ENCODE assay signal across 9 cellular contexts in the genomic region with DNA sequence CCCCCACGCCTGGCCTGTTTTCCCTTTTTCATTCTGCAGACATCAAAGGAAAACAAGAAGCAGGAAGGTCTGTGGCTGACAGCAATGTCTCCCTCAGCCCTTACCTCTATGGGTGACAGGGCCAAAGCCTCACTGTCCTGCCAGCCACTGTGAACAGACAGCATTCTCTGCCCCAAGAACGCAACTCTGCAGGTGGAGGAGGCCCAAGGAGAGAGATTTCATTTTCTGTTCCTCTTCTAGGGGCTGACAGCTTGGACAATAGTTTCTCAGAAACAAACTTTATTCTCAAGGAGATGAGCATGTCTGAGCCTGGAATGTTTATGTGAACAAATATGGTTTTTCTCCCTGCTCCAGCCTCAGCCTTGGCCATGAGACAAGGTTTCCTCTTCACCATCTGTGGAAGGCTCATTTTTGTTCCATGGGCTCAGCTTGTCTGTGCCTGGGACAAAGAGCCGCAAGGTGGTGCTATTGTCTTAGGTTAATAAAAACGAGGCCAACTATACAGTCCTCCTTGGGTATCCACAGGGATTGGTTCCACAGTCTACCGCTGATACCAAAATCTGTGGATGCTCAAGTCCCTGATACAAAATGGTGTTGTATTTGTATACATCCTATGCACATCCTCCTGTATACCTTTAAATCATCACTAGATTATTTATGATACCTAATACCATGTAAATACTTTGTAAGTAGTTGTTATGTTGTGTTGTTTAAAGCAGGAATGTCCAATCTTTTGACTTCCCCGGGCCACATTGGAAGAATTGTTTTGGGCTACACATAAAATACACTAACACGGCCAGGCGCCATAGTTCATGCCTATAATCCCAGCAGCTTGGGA. TPM values are rescaled to one million over a fixed set of nuclear protein-coding genes. Genes with fewer than 3 reads are reported as not detected.
DNase-seq lines count a peak whose midpoint lies in the region; ATAC-seq, FAIRE-seq and TF ChIP-seq lines count a peak whose summit lies in the region.
"Had no signal": no experiment of that assay in that cellular context is flagged by ENCODE, and none has a peak within 500 bp of the region (broad histone marks: within the 10 kb centered on the region; RNA-seq: fewer than 3 reads in every experiment).

No MANE protein-coding gene starts in this region.

- peak; percentile 75 for ATAC-seq in activated CD4-positive, alpha-beta T cell treated with anti-CD3 and anti-CD28 coated beads for 36 hours
- ATAC-seq in HG03039 (IDR thresholded peaks at IDR 0.05; ENCODE audit: unreplicated experiment), result no peak

- no peak overlapping the region for H3K4me3 Mint-ChIP-seq in activated CD4-positive, alpha-beta T cell treated with anti-CD3 and anti-CD28 coated beads for 36 hours
- H3K4me3 Mint-ChIP-seq in neural crest cell, result no peak overlapping the region

- CTCF ChIA-PET in activated CD4-positive, alpha-beta T cell treated with anti-CD3 and anti-CD28 coated beads for 36 hours (lab: Charles Lee), result interaction anchor here (0.5 to 5.3 kb wide), 13 partner anchors 10 to 855 kb away, joined by 3 to 78 read pairs (median 4); no protein-coding TSS in a partner anchor

- no peaks in the 10 kb centered on the region for H3K9me3 ChIP-seq in esophagus squamous epithelium
- no peaks in the 10 kb centered on the region for H3K9me3 ChIP-seq in vagina

- TF ChIP-seq CTCF in AG09309 (IDR thresholded peaks at IDR 0.05; ENCODE audit: control insufficient read depth, insufficient read depth, low read depth, low read length, missing control alignments) (peak; percentile 66), esophagus squamous epithelium (IDR thresholded peaks at IDR 0.05) (peak in 5 of 6 experiments; percentile 59 to 70 (median 68)), neural crest cell (conservative IDR thresholded peaks at IDR 0.05) (peak; percentile 77), vagina (IDR thresholded peaks at IDR 0.05) (peak; percentile 35 to 51 (median 42))

- peaks cover 0 to 29% (median 0%) of the 10 kb centered on the region in 4 donors for H3K27me3 ChIP-seq in esophagus squamous epithelium
- H3K27me3 ChIP-seq in vagina, result no peaks in the 10 kb centered on the region

- TF ChIP-seq POLR2A in GM12891 (IDR thresholded peaks at IDR 0.05; ENCODE audit: low read depth, low read length), result no peak
- TF ChIP-seq POLR2A in esophagus squamous epithelium (IDR thresholded peaks at IDR 0.05), result no peak
- no peak for TF ChIP-seq POLR2A in vagina (IDR thresholded peaks at IDR 0.05)

- no peak overlapping the region for H3K4me3 ChIP-seq in AG09309 (ENCODE audit: control insufficient read depth, low read depth, low read length)
- H3K4me3 ChIP-seq in esophagus squamous epithelium, result no peak overlapping the region
- H3K4me3 ChIP-seq in vagina, result no peak overlapping the region

- H3K27ac Mint-ChIP-seq in activated CD4-positive, alpha-beta T cell treated with anti-CD3 and anti-CD28 coated beads for 36 hours, result no peak overlapping the region
- no peak overlapping the region for H3K27ac Mint-ChIP-seq in neural crest cell (ENCODE audit: unreplicated experiment)

- peaks cover 2% of the 10 kb centered on the region for H3K27me3 Mint-ChIP-seq in activated CD4-positive, alpha-beta T cell treated with anti-CD3 and anti-CD28 coated beads for 36 hours
- no peaks in the 10 kb centered on the region for H3K27me3 Mint-ChIP-seq in neural crest cell (ENCODE audit: low read depth)

- H3K4me1 ChIP-seq in esophagus squamous epithelium (no peaks in the 10 kb centered on the region), vagina (no peaks in the 10 kb centered on the region)

- H3K4me1 Mint-ChIP-seq in activated CD4-positive, alpha-beta T cell treated with anti-CD3 and anti-CD28 coated beads for 36 hours, result no peaks in the 10 kb centered on the region
- H3K4me1 Mint-ChIP-seq in neural crest cell, result peaks cover 3% of the 10 kb centered on the region

- no peaks in the 10 kb centered on the region for H3K9me3 Mint-ChIP-seq in activated CD4-positive, alpha-beta T cell treated with anti-CD3 and anti-CD28 coated beads for 36 hours (ENCODE audit: low read depth)
- H3K9me3 Mint-ChIP-seq in neural crest cell, result no peaks in the 10 kb centered on the region

- intact Hi-C loops in activated CD4-positive, alpha-beta T cell treated with anti-CD3 and anti-CD28 coated beads for 36 hours (cut with DNase I, micrococcal nuclease), result loop anchor here (1.0 to 2.0 kb wide), 2 partner anchors 82 to 280 kb away; no protein-coding TSS in a partner anchor
- intact Hi-C loops in esophagus squamous epithelium (cut with DNase I), result loop anchor here (5.0 kb wide), 1 partner anchor 79 kb away; no protein-coding TSS in a partner anchor
- intact Hi-C loops in vagina (cut with DNase I), result no loop called here

- POLR2A ChIA-PET in activated CD4-positive, alpha-beta T cell treated with anti-CD3 and anti-CD28 coated beads for 36 hours (lab: Charles Lee), result no interaction called here

- H3K27ac ChIP-seq in esophagus squamous epithelium, result no peak overlapping the region
- no peak overlapping the region for H3K27ac ChIP-seq in vagina

- H3K36me3 ChIP-seq in esophagus squamous epithelium, result no peaks in the 10 kb centered on the region
- H3K36me3 ChIP-seq in vagina, result no peaks in the 10 kb centered on the region

- DNase-seq in AG09309 (ENCODE audit: low read depth) (no peak), GM12891 (ENCODE audit: insufficient read length, low spot score) (no peak), NCI-H2227 (lab: John Stamatoyannopoulos, UW; ENCODE audit: unreplicated experiment) (peak; percentile 76), esophagus squamous epithelium (lab: John Stamatoyannopoulos, UW) (no peak), neural crest cell (ENCODE audit: low read depth, low spot score) (peak; percentile 51), vagina (ENCODE audit: extremely low spot score in 2 of 2) (no peak)
- DNase-seq in activated CD4-positive, alpha-beta T cell treated with anti-CD3 and anti-CD28 coated beads for 36 hours, result peak; percentile 72

- 42 to 57% methylated on average over 7 to 8 of the region's 8 CpGs for whole genome bisulfite sequencing in esophagus squamous epithelium, 2 donors

- no peak for FAIRE-seq in GM12891 (lab: Jason Lieb, UNC)

- no peaks in the 10 kb centered on the region for H3K36me3 Mint-ChIP-seq in activated CD4-positive, alpha-beta T cell treated with anti-CD3 and anti-CD28 coated beads for 36 hours (ENCODE audit: low read depth)
- no peaks in the 10 kb centered on the region for H3K36me3 Mint-ChIP-seq in neural crest cell (ENCODE audit: low read depth)

TF ChIP-seq in GM12891, 5 proteins besides CTCF, POLR2A, EP300 and RAD21:
- TF ChIP-seq TAF1 (IDR thresholded peaks at IDR 0.05; ENCODE audit: low read depth, low read length) (no peak), POLR2AphosphoS5 (IDR thresholded peaks at IDR 0.05; ENCODE audit: low read depth, low read length) (no peak), SPI1 (IDR thresholded peaks at IDR 0.05; ENCODE audit: low read depth, low read length) (peak; percentile 57), PAX5 (IDR thresholded peaks at IDR 0.05; ENCODE audit: insufficient read depth, low read length, severe bottlenecking) (no peak), POU2F2 (IDR thresholded peaks at IDR 0.05; ENCODE audit: low read depth, low read length) (no peak)

RNA-seq across cellular contexts. Expression of a gene that starts 5.8 kb away (rescaled TPM):
- polyA plus RNA-seq in GM12891 (2012; ENCODE audit: low read depth, missing spikeins), result not detected
- total RNA-seq in activated CD4-positive, alpha-beta T cell treated with anti-CD3 and anti-CD28 coated beads for 36 hours, result not detected
- not detected for total RNA-seq in esophagus squamous epithelium
- total RNA-seq in neural crest cell, result not detected in 2 replicates
- not detected for total RNA-seq in vagina
- total RNA-seq: mononuclear cell had no signal

RNA-seq across cellular contexts. Expression of a gene that starts 37.3 kb away (rescaled TPM):
- polyA plus RNA-seq in GM12891 (2012; ENCODE audit: low read depth, missing spikeins), result not detected
- total RNA-seq in activated CD4-positive, alpha-beta T cell treated with anti-CD3 and anti-CD28 coated beads for 36 hours, result under 1 TPM; 0.11 to 0.35 TPM
- total RNA-seq in esophagus squamous epithelium, result under 1 TPM; 0.09 to 0.57 (median 0.18) TPM
- total RNA-seq in neural crest cell, result 0.50 and 0.75 TPM in 2 replicates
- total RNA-seq in vagina, result 2.9 TPM

Comparison
In these comparisons a context has a peak if more than half of its experiments do, and no peak if none do; other contexts are left out.
1. DNase-seq: peak in NCI-H2227 (single experiment), activated CD4-positive, alpha-beta T cell treated with anti-CD3 and anti-CD28 coated beads for 36 hours (single experiment) and neural crest cell (single experiment); none in AG09309 (single experiment), GM12891 (single experiment), esophagus squamous epithelium (single experiment) and vagina (0 of 2).
2. Peak in every context shown above with its lines, with median percentiles within 50 percentile points of each other: CTCF ChIP-seq.